8 cellular contexts compared by ENCODE assay signal in genomic region chr2:47174731-47175361, GRCh38. TPM values are rescaled to one million over a fixed set of nuclear protein-coding genes. Genes with fewer than 3 reads are reported as not detected.
DNase-seq lines count a peak whose midpoint lies in the region; ATAC-seq and TF ChIP-seq lines count a peak whose summit lies in the region.

No MANE protein-coding gene starts in this region.

- H3K27me3 ChIP-seq in lung (ENCODE audit: control insufficient read depth, insufficient read depth) (no peaks in the 10 kb centered on the region), suprapubic skin (no peaks in the 10 kb centered on the region)

- H3K36me3 ChIP-seq in lung (ENCODE audit: control insufficient read depth in 2 of 2, insufficient read depth in 2 of 2, low read length in 2 of 2): peaks cover 0 to 2% of the 10 kb centered on the region in 2 donors
- H3K36me3 ChIP-seq in suprapubic skin: no peaks in the 10 kb centered on the region

- TF ChIP-seq POLR2A in suprapubic skin (IDR thresholded peaks at IDR 0.05): no peak

- H3K27ac ChIP-seq in lung (ENCODE audit: low read depth in 1 of 2, low read length in 1 of 2) (peak overlapping the region; percentile 96 to 98), suprapubic skin (peak overlapping the region; percentile 99)

- WGBS in lung, 2 donors: 1% methylated on average over 15 of the region's 15 CpGs
- WGBS in suprapubic skin: 1% methylated on average over 14 of the region's 15 CpGs

- peak; percentile 27 for ATAC-seq in lung (ENCODE audit: insufficient read depth, low FRiP score)
- ATAC-seq in HG03571 (IDR thresholded peaks at IDR 0.05; ENCODE audit: unreplicated experiment): no peak
- ATAC-seq in GM18517 (IDR thresholded peaks at IDR 0.05; ENCODE audit: unreplicated experiment): no peak

- H3K4me1 ChIP-seq in lung (ENCODE audit: control insufficient read depth in 2 of 2, insufficient read depth in 2 of 2, low read length in 2 of 2) (peaks cover 0 to 11% of the 10 kb centered on the region in 2 donors), suprapubic skin (peaks cover 54% of the 10 kb centered on the region)

- DNase-seq in COR-L47 (lab: John Stamatoyannopoulos, UW) (peak; percentile 71), HPDE6-E6E7 (ENCODE audit: extremely low spot score) (peak; percentile 41), SIG-M5 treated with dmso at 0.1 percent for 504 hours (lab: John Stamatoyannopoulos, UW; ENCODE audit: unreplicated experiment) (peak; percentile 65), choroid plexus epithelial cell (ENCODE audit: low read depth) (peak; percentile 58), lung (ENCODE audit: low spot score) (peak; percentile 82), suprapubic skin (ENCODE audit: low spot score in 2 of 2) (peak in 1 of 2 donors; percentile 75)

- H3K9me3 ChIP-seq in lung (ENCODE audit: control insufficient read depth in 2 of 2, insufficient read depth in 1 of 2, low read length in 1 of 2) (no peaks in the 10 kb centered on the region), suprapubic skin (no peaks in the 10 kb centered on the region)

- TF ChIP-seq EP300 in suprapubic skin (IDR thresholded peaks at IDR 0.05): no peak

- H3K4me3 ChIP-seq in choroid plexus epithelial cell (ENCODE audit: low read depth, low read length) (peak overlapping the region; percentile 92), lung (peak overlapping the region; percentile 69), suprapubic skin (peak overlapping the region; percentile 84)

- TF ChIP-seq CTCF in choroid plexus epithelial cell (conservative IDR thresholded peaks at IDR 0.05; ENCODE audit: low read depth, low read length) (no peak), lung (IDR thresholded peaks at IDR 0.05; ENCODE audit: control extremely low read depth, extremely low read depth) (no peak), suprapubic skin (IDR thresholded peaks at IDR 0.05) (no peak)

RNA-seq across cellular contexts. Expression of gene CALM2, which starts 1.5 kb away (rescaled TPM):
- total RNA-seq in lung (100 to 1,000 TPM; 437 to 492 TPM), suprapubic skin (100 to 1,000 TPM; 273 to 348 (median 326) TPM)
- polyA plus RNA-seq in lung: 100 to 1,000 TPM; 475 to 653 TPM

RNA-seq across cellular contexts. Expression of gene STPG4, which starts 19.7 kb away (rescaled TPM):
- total RNA-seq in lung (1 to 10 TPM in 1 of 2 donors, under 1 TPM in 1; 0.28 to 1.0 TPM), suprapubic skin (1 to 10 TPM in 1 of 4 donors, under 1 TPM in 2, not detected in 1; 0.49 to 1.4 (median 0.91) TPM)
- polyA plus RNA-seq in lung: under 1 TPM; 0.06 to 0.12 TPM
